9 cellular contexts compared by ENCODE assay signal in the genomic region with DNA sequence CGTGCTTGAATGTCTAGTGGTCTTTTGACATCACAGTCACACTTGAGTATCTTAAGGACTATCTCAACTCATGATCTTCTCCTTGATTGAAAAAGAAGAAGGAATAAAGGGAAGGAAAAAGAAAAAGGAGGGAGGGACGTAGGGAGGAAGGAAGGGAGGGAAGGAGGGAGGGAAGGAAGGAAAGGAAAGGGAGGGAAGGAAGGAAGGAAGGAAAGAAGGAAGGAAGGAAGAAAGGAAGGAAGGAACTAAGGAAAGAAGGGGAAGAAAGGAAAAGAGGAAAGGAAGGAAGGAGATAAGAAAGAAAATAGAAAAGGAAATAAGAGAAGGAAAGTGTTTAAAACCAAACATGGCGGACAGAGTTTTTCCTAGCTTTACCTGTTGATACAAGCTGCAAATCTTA.
"Had no signal": no experiment of that assay in that cellular context is flagged by ENCODE, and none has a peak within 500 bp of the region (broad histone marks: within the 10 kb centered on the region; RNA-seq: fewer than 3 reads in every experiment).

No MANE protein-coding gene starts in this region.

- ATAC-seq: GM23338, K562 had no signal

- H3K27ac ChIP-seq: HL-60 had no signal

- H3K27ac Mint-ChIP-seq: GM23338, HFFc6 had no signal

- FAIRE-seq: H1, H54, K562 had no signal

- H3K4me3 Mint-ChIP-seq: GM23338, H9, HFFc6 had no signal

- H3K4me2 ChIP-seq: GM23338 had no signal

- H2AFZ ChIP-seq: GM23338 had no signal

- H3K9me3 Mint-ChIP-seq: GM23338, H9, HFFc6 had no signal

- H3K4me3 ChIP-seq: GM23338, K562 had no signal

- DNase-seq: H9, HCEC 1CT, HFFc6, IMR-90 had no signal
